9 cellular contexts compared by ENCODE assay signal in the genomic region with DNA sequence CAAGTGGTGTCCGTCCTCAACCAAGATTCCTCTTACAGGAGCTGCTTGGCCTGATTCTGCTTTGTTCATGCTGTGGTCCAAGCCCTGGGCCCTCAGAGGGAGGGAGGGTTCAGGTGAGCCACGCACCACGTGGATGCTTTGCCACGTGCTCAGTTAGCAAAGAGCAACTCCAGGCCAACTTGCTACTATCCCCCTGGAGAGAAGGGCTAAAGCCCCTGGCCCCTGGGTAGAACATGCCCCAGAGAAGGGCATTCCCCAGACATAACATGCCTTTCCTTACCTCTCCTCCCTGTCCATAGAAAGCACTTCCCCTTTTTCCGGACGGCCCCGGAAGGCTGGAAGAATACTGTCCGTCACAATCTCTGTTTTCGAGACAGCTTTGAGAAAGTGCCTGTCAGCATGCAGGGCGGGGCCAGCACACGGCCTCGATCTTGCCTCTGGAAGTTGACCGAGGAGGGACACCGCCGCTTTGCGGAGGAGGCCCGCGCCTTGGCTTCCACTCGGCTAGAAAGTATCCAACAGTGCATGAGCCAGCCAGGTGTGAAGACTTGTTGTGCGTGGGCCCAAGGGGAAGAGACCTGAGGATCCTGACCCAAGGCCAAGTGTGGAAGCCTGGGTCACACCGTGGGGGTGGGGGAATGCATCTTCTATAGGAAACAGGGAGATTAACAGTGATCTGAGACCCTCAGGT. TPM values are rescaled to one million over a fixed set of nuclear protein-coding genes. Genes with fewer than 3 reads are reported as not detected.
A peak's percentile ranks its signal among the peaks of the same experiment; 100 is the strongest.
DNase-seq lines count a peak whose midpoint lies in the region; ATAC-seq lines count a peak whose summit lies in the region.
"Had no signal": no experiment of that assay in that cellular context is flagged by ENCODE, and none has a peak within 500 bp of the region (broad histone marks: within the 10 kb centered on the region; RNA-seq: fewer than 3 reads in every experiment).

No MANE protein-coding gene starts in this region.

- DNase-seq in Right ventricle myocardium inferior (ENCODE audit: missing footprints) (peak; percentile 75), cardiac septum (ENCODE audit: low spot score) (no peak), left kidney (ENCODE audit: low read depth, low spot score) (peak; percentile 81)
- no peak for DNase-seq in activated naive CD4-positive, alpha-beta T cell treated with anti-CD3 and anti-CD28 coated beads, Interleukin-2, amount 50 U/mL, for 16 hours

- ATAC-seq in Right ventricle myocardium inferior (peak; percentile 75), GM18867 (IDR thresholded peaks at IDR 0.05; ENCODE audit: unreplicated experiment) (no peak), GM19023 (IDR thresholded peaks at IDR 0.05; ENCODE audit: unreplicated experiment) (no peak)
- ATAC-seq: natural killer cell treated with Interleukin-12 subunit alpha and Interleukin-12 subunit beta and Interleukin-15 and Interleukin-18, amount 100 ng/mL, for 72 hours had no signal

- intact Hi-C loops in Right ventricle myocardium inferior (cut with DNase I) (no loop called here), cardiac septum (cut with DNase I) (no loop called here)

RNA-seq across cellular contexts. Expression of gene FOXR1, which starts 8.8 kb away (rescaled TPM):
- total RNA-seq in Right ventricle myocardium inferior (not detected), cardiac septum (not detected)
- total RNA-seq: M059J; natural killer cell treated with Interleukin-12 subunit alpha and Interleukin-12 subunit beta and Interleukin-15 and Interleukin-18, amount 100 ng/mL, for 72 hours; Peyer's patch had no signal

RNA-seq across cellular contexts. Expression of gene CENATAC, which starts 17.6 kb away (rescaled TPM):
- total RNA-seq in Right ventricle myocardium inferior (9.1 TPM), cardiac septum (15.0 TPM)

RNA-seq across cellular contexts. Expression of gene UPK2, which starts 24.2 kb away (rescaled TPM):
- total RNA-seq in Right ventricle myocardium inferior: not detected
- total RNA-seq in cardiac septum: not detected
- total RNA-seq: M059J, Peyer's patch had no signal

RNA-seq across cellular contexts. Expression of gene RPS25, which starts 37.8 kb away (rescaled TPM):
- total RNA-seq in Right ventricle myocardium inferior (876 TPM), cardiac septum (572 TPM)

RNA-seq across cellular contexts. Expression of gene TRAPPC4, which starts 38.2 kb away (rescaled TPM):
- total RNA-seq in Right ventricle myocardium inferior (29.6 TPM), cardiac septum (42.4 TPM)

Comparison
In these comparisons a context has a peak if more than half of its experiments do, and no peak if none do; other contexts are left out.
1. DNase-seq: peak in Right ventricle myocardium inferior (single experiment) and left kidney (single experiment); none in cardiac septum (single experiment) and activated naive CD4-positive, alpha-beta T cell treated with anti-CD3 and anti-CD28 coated beads, Interleukin-2, amount 50 U/mL, for 16 hours (single experiment).